ENCODE assay signal across 21 cellular contexts in genomic region chr2:126748188-126748760, GRCh38.
DNase-seq lines count a peak whose midpoint lies in the region; ATAC-seq and TF ChIP-seq lines count a peak whose summit lies in the region.
"Had no signal": no experiment of that assay in that cellular context is flagged by ENCODE, and none has a peak within 500 bp of the region (broad histone marks: within the 10 kb centered on the region; RNA-seq: fewer than 3 reads in every experiment).

No MANE protein-coding gene starts in this region.

- H3K9me3 ChIP-seq in body of pancreas (no peaks in the 10 kb centered on the region), transverse colon (no peaks in the 10 kb centered on the region)
- H3K9me3 ChIP-seq: BE2C had no signal

- no peak overlapping the region for H3K27ac Mint-ChIP-seq in stimulated activated naive CD8-positive, alpha-beta T cell treated with anti-CD3 and anti-CD28 coated beads, Interleukin-15, amount 100 ng/mL, for 72 hours
- no peak overlapping the region for H3K27ac Mint-ChIP-seq in type B pancreatic cell

- ATAC-seq in stimulated activated naive CD8-positive, alpha-beta T cell treated with anti-CD3 and anti-CD28 coated beads, Interleukin-15, amount 100 ng/mL, for 72 hours = peak; percentile 35
- ATAC-seq in stimulated activated naive CD8-positive, alpha-beta T cell treated with anti-CD3 and anti-CD28 coated beads, Interleukin-15, Interleukin-2, amounts not matched to agents 100 U/mL and 50 U/mL, for 24 hours = no peak
- ATAC-seq in GM21723 (IDR thresholded peaks at IDR 0.05; ENCODE audit: unreplicated experiment) (peak; percentile 42), body of pancreas (peak; percentile 45)
- ATAC-seq: HCT116 had no signal

- no peak overlapping the region for H3K4me3 Mint-ChIP-seq in stimulated activated naive CD8-positive, alpha-beta T cell treated with anti-CD3 and anti-CD28 coated beads, Interleukin-15, amount 100 ng/mL, for 72 hours
- no peak overlapping the region for H3K4me3 Mint-ChIP-seq in type B pancreatic cell

- no peak for TF ChIP-seq EP300 in transverse colon (IDR thresholded peaks at IDR 0.05; ENCODE audit: low read depth)

- no peak for TF ChIP-seq CTCF in body of pancreas (IDR thresholded peaks at IDR 0.05)
- TF ChIP-seq CTCF in type B pancreatic cell (conservative IDR thresholded peaks at IDR 0.05) = no peak
- no peak for TF ChIP-seq CTCF in transverse colon (IDR thresholded peaks at IDR 0.05)

- 40 to 48% methylated on average over 4 of the region's 4 CpGs for WGBS in body of pancreas, 2 donors
- 79% methylated on average over 4 of the region's 4 CpGs; no CpG with 5 or more reads in 1 of the 2 donors for WGBS in transverse colon (ENCODE audit: low coverage in 1 of 2), 2 donors

- H3K4me1 ChIP-seq in body of pancreas (no peaks in the 10 kb centered on the region), transverse colon (no peaks in the 10 kb centered on the region)
- H3K4me1 ChIP-seq: BE2C had no signal

- no peaks in the 10 kb centered on the region for H3K36me3 Mint-ChIP-seq in type B pancreatic cell

- H3K27me3 ChIP-seq in body of pancreas (no peaks in the 10 kb centered on the region), transverse colon (no peaks in the 10 kb centered on the region)
- H3K27me3 ChIP-seq: BE2C had no signal

- TF ChIP-seq POLR2A in body of pancreas (IDR thresholded peaks at IDR 0.05) = no peak
- TF ChIP-seq POLR2A in transverse colon (IDR thresholded peaks at IDR 0.05) = no peak

- in situ Hi-C loops in transverse colon (cut with MboI; ENCODE audit: low pct_ligation_motif_present in 1 of 4, low pct_unique_long_range_greater_than_20kb in 1 of 4, low sequenced_read_pairs in 3 of 4) = no loop called here

- no peaks in the 10 kb centered on the region for H3K9me3 Mint-ChIP-seq in stimulated activated naive CD8-positive, alpha-beta T cell treated with anti-CD3 and anti-CD28 coated beads, Interleukin-15, amount 100 ng/mL, for 72 hours
- no peaks in the 10 kb centered on the region for H3K9me3 Mint-ChIP-seq in type B pancreatic cell

- no peak overlapping the region for H3K27ac ChIP-seq in body of pancreas
- H3K27ac ChIP-seq in transverse colon = no peak overlapping the region
- H3K27ac ChIP-seq: KMS-11 had no signal

- intact Hi-C loops in body of pancreas (cut with DNase I) = no loop called here
- intact Hi-C loops in transverse colon (cut with DNase I; ENCODE audit: low total_unique reads) = no loop called here

- H3K36me3 ChIP-seq in body of pancreas (replicated peaks in 1 of 2; ENCODE audit: insufficient read depth in 1 of 2, low read depth in 2 of 2) = no peaks in the 10 kb centered on the region
- H3K36me3 ChIP-seq in transverse colon = no peaks in the 10 kb centered on the region
- H3K36me3 ChIP-seq: BE2C had no signal

- no peaks in the 10 kb centered on the region for H3K27me3 Mint-ChIP-seq in stimulated activated naive CD8-positive, alpha-beta T cell treated with anti-CD3 and anti-CD28 coated beads, Interleukin-15, amount 100 ng/mL, for 72 hours
- peaks cover 4% of the 10 kb centered on the region for H3K27me3 Mint-ChIP-seq in type B pancreatic cell

- H3K4me1 Mint-ChIP-seq in stimulated activated naive CD8-positive, alpha-beta T cell treated with anti-CD3 and anti-CD28 coated beads, Interleukin-15, amount 100 ng/mL, for 72 hours = peaks cover 20% of the 10 kb centered on the region
- H3K4me1 Mint-ChIP-seq in type B pancreatic cell (ENCODE audit: unreplicated experiment) = no peaks in the 10 kb centered on the region

- no peak for DNase-seq in stimulated activated naive CD8-positive, alpha-beta T cell treated with anti-CD3 and anti-CD28 coated beads, Interleukin-15, amount 100 ng/mL, for 72 hours
- DNase-seq in stimulated activated naive CD8-positive, alpha-beta T cell treated with anti-CD3 and anti-CD28 coated beads, Interleukin-15, Interleukin-2, amounts not matched to agents 100 U/mL and 50 U/mL, for 24 hours = no peak
- no peak for DNase-seq in body of pancreas
- peak; percentile 58 for DNase-seq in type B pancreatic cell (ENCODE audit: extremely low spot score, unreplicated experiment)
- DNase-seq in NCI-H2107 (lab: John Stamatoyannopoulos, UW) = no peak
- no peak for DNase-seq in transverse colon
- no peak for DNase-seq in dermis blood vessel endothelial cell
- DNase-seq: BE2C, DMS79 treated with DMSO at 0.1 percent for 48 hours, GOT3, IMR-90, NCI-H1092 treated with DMSO at 0.1 percent for 48 hours, NCI-H1436 treated with DMSO at 0.1 percent for 48 hours, NCI-H2029, NCI-H226, NCI-H524, NCI-H774, Right ventricle myocardium superior had no signal

- no peak overlapping the region for H3K4me3 ChIP-seq in body of pancreas
- no peak overlapping the region for H3K4me3 ChIP-seq in transverse colon
